Comparison of ENCODE assay signal across 8 cellular contexts in genomic region chr18:63137999-63138448, GRCh38.
DNase-seq lines count a peak whose midpoint lies in the region; ATAC-seq and TF ChIP-seq lines count a peak whose summit lies in the region.

No MANE protein-coding gene starts in this region.

- CTCF ChIA-PET in RWPE1 (lab: Yijun Ruan, JAX) = no interaction called here

- POLR2A ChIA-PET in RWPE1 (lab: Yijun Ruan, JAX; ENCODE audit: low non-redundant PET) = no interaction called here

- peak; percentile 47 for DNase-seq in activated T-cell treated with anti-CD3 and anti-CD28 coated beads, Interleukin-2, amount 50 U/mL, for 4 hours
- DNase-seq in mesendoderm (peak; percentile 11), DMS79 treated with DMSO at 0.1 percent for 48 hours (lab: John Stamatoyannopoulos, UW) (no peak), progenitor cell of endocrine pancreas (ENCODE audit: low spot score, unreplicated experiment) (no peak), RWPE1 (ENCODE audit: low spot score) (no peak)

- H3K79me2 ChIP-seq in mesendoderm (ENCODE audit: control insufficient read depth, insufficient read depth, low read length) = no peaks in the 10 kb centered on the region

- peaks cover 79% of the 10 kb centered on the region for H3K4me1 Mint-ChIP-seq in activated T-cell treated with anti-CD3 and anti-CD28 coated beads, Interleukin-2, amount 50 U/mL, for 4 hours (ENCODE audit: low read depth)
- H3K4me1 Mint-ChIP-seq in progenitor cell of endocrine pancreas (ENCODE audit: low read depth) = no peaks in the 10 kb centered on the region

- H2BK5ac ChIP-seq in mesendoderm (ENCODE audit: low read length) = no peak overlapping the region

- H3K27ac ChIP-seq in mesendoderm (ENCODE audit: low read depth, low read length) = no peak overlapping the region
- H3K27ac ChIP-seq in RWPE1 = no peak overlapping the region

- ATAC-seq in HG03521 (IDR thresholded peaks at IDR 0.05; ENCODE audit: unreplicated experiment) (peak; percentile 17), HG03108 (IDR thresholded peaks at IDR 0.05; ENCODE audit: unreplicated experiment) (no peak)
- peak; percentile 82 to 83 for ATAC-seq in activated T-cell treated with anti-CD3 and anti-CD28 coated beads, Interleukin-2, amount 50 U/mL, for 4 hours

- peak; percentile 27 for TF ChIP-seq POLR2A in GM15510 (IDR thresholded peaks at IDR 0.05; ENCODE audit: borderline replicate concordance, extremely low read depth, insufficient read length)

- no peak overlapping the region for H2BK120ac ChIP-seq in mesendoderm (ENCODE audit: low read depth, low read length)

- peak overlapping the region; percentile 58 for H3K4me2 ChIP-seq in mesendoderm (ENCODE audit: low read length)

- no peak for TF ChIP-seq CTCF in progenitor cell of endocrine pancreas (IDR thresholded peaks at IDR 0.05; ENCODE audit: unreplicated experiment)
- TF ChIP-seq CTCF in RWPE1 (conservative IDR thresholded peaks at IDR 0.05; ENCODE audit: low read depth) = no peak

- H3K4me3 Mint-ChIP-seq in activated T-cell treated with anti-CD3 and anti-CD28 coated beads, Interleukin-2, amount 50 U/mL, for 4 hours = peak overlapping the region; percentile 79
- no peak overlapping the region for H3K4me3 Mint-ChIP-seq in progenitor cell of endocrine pancreas (ENCODE audit: low read depth)

- H2BK15ac ChIP-seq in mesendoderm (replicated peaks; ENCODE audit: low read depth) = no peak overlapping the region

- H3K4me3 ChIP-seq in mesendoderm (ENCODE audit: low read length) = no peak overlapping the region

- H3K9me3 Mint-ChIP-seq in activated T-cell treated with anti-CD3 and anti-CD28 coated beads, Interleukin-2, amount 50 U/mL, for 4 hours = peaks cover 4% of the 10 kb centered on the region
- no peaks in the 10 kb centered on the region for H3K9me3 Mint-ChIP-seq in progenitor cell of endocrine pancreas (ENCODE audit: low read depth)

- no peaks in the 10 kb centered on the region for H3K36me3 ChIP-seq in mesendoderm (ENCODE audit: control insufficient read depth, insufficient read depth, low read length)

- H4K5ac ChIP-seq in mesendoderm (ENCODE audit: low read length) = peak overlapping the region; percentile 15

- H3K4ac ChIP-seq in mesendoderm (ENCODE audit: low read depth, low read length) = no peak overlapping the region

- H3K4me1 ChIP-seq in mesendoderm (ENCODE audit: control insufficient read depth, low read depth, low read length) = no peaks in the 10 kb centered on the region

- H3K27ac Mint-ChIP-seq in progenitor cell of endocrine pancreas = no peak overlapping the region

- peak overlapping the region; percentile 68 for H3K56ac ChIP-seq in mesendoderm (ENCODE audit: low read length)

- H3K27me3 Mint-ChIP-seq in activated T-cell treated with anti-CD3 and anti-CD28 coated beads, Interleukin-2, amount 50 U/mL, for 4 hours (ENCODE audit: low read depth) = no peaks in the 10 kb centered on the region
- peaks cover 11% of the 10 kb centered on the region for H3K27me3 Mint-ChIP-seq in progenitor cell of endocrine pancreas

- no peaks in the 10 kb centered on the region for H3K27me3 ChIP-seq in mesendoderm (ENCODE audit: insufficient read depth, low read length, poor library complexity)

- no peaks in the 10 kb centered on the region for H3K79me1 ChIP-seq in mesendoderm (ENCODE audit: low read length)

- peak overlapping the region; percentile 9 for H3K9ac ChIP-seq in mesendoderm (ENCODE audit: low read length)

- H2AK5ac ChIP-seq in mesendoderm (ENCODE audit: low read length) = no peak overlapping the region

- WGBS in mesendoderm (ENCODE audit: extremely low coverage, insufficient coverage, low lambda C conversion rate) = no CpG with 5 or more reads among the region's 12 CpGs

- no peak overlapping the region for H3K18ac ChIP-seq in mesendoderm (ENCODE audit: low read length)

- H3K23ac ChIP-seq in mesendoderm (ENCODE audit: low read length) = no peak overlapping the region

- peaks cover 21% of the 10 kb centered on the region for H3K36me3 Mint-ChIP-seq in activated T-cell treated with anti-CD3 and anti-CD28 coated beads, Interleukin-2, amount 50 U/mL, for 4 hours (ENCODE audit: insufficient read depth)
- no peaks in the 10 kb centered on the region for H3K36me3 Mint-ChIP-seq in progenitor cell of endocrine pancreas (ENCODE audit: insufficient read depth)

- no peak overlapping the region for H4K8ac ChIP-seq in mesendoderm (ENCODE audit: low read depth, low read length)

Comparison
In these comparisons a context has a peak if more than half of its experiments do, and no peak if none do; other contexts are left out.
1. DNase-seq: peak in activated T-cell treated with anti-CD3 and anti-CD28 coated beads, Interleukin-2, amount 50 U/mL, for 4 hours (single experiment) and mesendoderm (single experiment); none in DMS79 treated with DMSO at 0.1 percent for 48 hours (single experiment), progenitor cell of endocrine pancreas (single experiment) and RWPE1 (single experiment).